Comparison of ENCODE assay signal across 25 cellular contexts in genomic region chr4:2067446-2068197, GRCh38. TPM values are rescaled to one million over a fixed set of nuclear protein-coding genes. Genes with fewer than 3 reads are reported as not detected.
DNase-seq lines count a peak whose midpoint lies in the region; FAIRE-seq and TF ChIP-seq lines count a peak whose summit lies in the region.
"Had no signal": no experiment of that assay in that cellular context is flagged by ENCODE, and none has a peak within 500 bp of the region (broad histone marks: within the 10 kb centered on the region; RNA-seq: fewer than 3 reads in every experiment).

No MANE protein-coding gene starts in this region.

- H3K14ac ChIP-seq in H9 (ENCODE audit: insufficient read depth, low read length), result no peak overlapping the region
- no peak overlapping the region for H3K14ac ChIP-seq in H1 (ENCODE audit: insufficient read length)

- no peak overlapping the region for H3K23ac ChIP-seq in H9 (ENCODE audit: insufficient read length, low read depth, low read length)
- no peak overlapping the region for H3K23ac ChIP-seq in H1 (ENCODE audit: insufficient read length)

- no peak overlapping the region for H2AFZ ChIP-seq in H9 (ENCODE audit: low read length)
- H2AFZ ChIP-seq in H1 (ENCODE audit: low read length), result no peak overlapping the region
- H2AFZ ChIP-seq in osteoblast (ENCODE audit: low read length), result no peak overlapping the region

- H3K9ac ChIP-seq in H9 (ENCODE audit: extremely low read depth, insufficient read length, low read length) (no peak overlapping the region), H1 (replicated peaks in 1 of 4; ENCODE audit: extremely low read depth in 1 of 4, low read depth in 3 of 4, low read length in 3 of 4) (no peak overlapping the region)

- TF ChIP-seq CTCF in H9 (conservative IDR thresholded peaks at IDR 0.05), result no peak
- TF ChIP-seq CTCF in H1 (IDR thresholded peaks at IDR 0.05; ENCODE audit: control extremely low read depth in 1 of 3, insufficient read depth in 1 of 3, low read depth in 1 of 3, low read length in 3 of 3), result no peak
- TF ChIP-seq CTCF in osteoblast (IDR thresholded peaks at IDR 0.05; ENCODE audit: extremely low read depth, low read depth, low read length), result no peak
- no peak for TF ChIP-seq CTCF in testis (IDR thresholded peaks at IDR 0.05)

- no peak overlapping the region for H2BK12ac ChIP-seq in H9 (ENCODE audit: insufficient read length, low read depth, low read length)
- H2BK12ac ChIP-seq in H1 (ENCODE audit: low read depth, low read length), result no peak overlapping the region; the same call in 1 of the 2 replicates

- H2BK20ac ChIP-seq in H9 (ENCODE audit: low read depth, low read length, poor library complexity, severe bottlenecking) (no peak overlapping the region), H1 (ENCODE audit: low read length) (no peak overlapping the region)

- intact Hi-C loops in testis (cut with DNase I; ENCODE audit: low total_unique reads), result no loop called here

- H2AK5ac ChIP-seq in H9 (ENCODE audit: insufficient read length, low read length) (no peak overlapping the region), H1 (ENCODE audit: low read depth, low read length) (no peak overlapping the region)

- no peak overlapping the region for H3K56ac ChIP-seq in H9 (ENCODE audit: insufficient read length, low read depth, low read length)
- no peak overlapping the region for H3K56ac ChIP-seq in H1 (replicated peaks; ENCODE audit: insufficient read length, low read depth, low read length)

- H3K23me2 ChIP-seq in H9 (ENCODE audit: insufficient read length, low read depth, low read length, poor library complexity, severe bottlenecking) (no peaks in the 10 kb centered on the region), H1 (ENCODE audit: low read depth, low read length) (no peaks in the 10 kb centered on the region; the same call in 1 of the 2 replicates)

- H3K4me1 ChIP-seq in H9 (ENCODE audit: insufficient read depth, low read length), result no peaks in the 10 kb centered on the region; the same call in 1 of the 2 replicates
- peaks cover 0 to 22% (median 11%) of the 10 kb centered on the region in 4 experiments; a peak in 6 of 7 replicates for H3K4me1 ChIP-seq in H1 (replicated peaks in 1 of 4; ENCODE audit: control insufficient read depth in 3 of 4, insufficient read depth in 4 of 4, low read length in 3 of 4)
- no peaks in the 10 kb centered on the region for H3K4me1 ChIP-seq in osteoblast (ENCODE audit: insufficient read depth, low read length)
- H3K4me1 ChIP-seq in testis, result peaks cover 40% of the 10 kb centered on the region
- H3K4me1 ChIP-seq: right lobe of liver had no signal

- POLR2A ChIA-PET in H1 (lab: Charles Lee; ENCODE audit: partially characterized antibody), result interaction anchor here (0.9 to 2.0 kb wide), 6 partner anchors 9 to 178 kb away, joined by 3 to 4 read pairs (median 4); no protein-coding TSS in a partner anchor

- H3K4me3 Mint-ChIP-seq in H9, result no peak overlapping the region
- H3K4me3 Mint-ChIP-seq: activated CD4-positive, alpha-beta memory T cell treated with anti-CD3 and anti-CD28 coated beads for 36 hours; CD4-positive, alpha-beta T cell; naive thymus-derived CD4-positive, alpha-beta T cell had no signal

- no peak for TF ChIP-seq POLR2A in H1 (IDR thresholded peaks at IDR 0.05; ENCODE audit: control extremely low read depth in 1 of 2, low read depth in 2 of 2, low read length in 2 of 2)
- TF ChIP-seq POLR2A in GM12891 (IDR thresholded peaks at IDR 0.05; ENCODE audit: low read depth, low read length), result no peak
- no peak for TF ChIP-seq POLR2A in testis (IDR thresholded peaks at IDR 0.05)

- H3K18ac ChIP-seq in H9 (ENCODE audit: insufficient read length, low read depth, low read length) (no peak overlapping the region), H1 (ENCODE audit: extremely low read depth, low read length) (no peak overlapping the region)

- no peak overlapping the region for H3T11ph ChIP-seq in H9 (ENCODE audit: low read length)

- H3K27ac Mint-ChIP-seq in H9, result no peak overlapping the region; a peak in 1 of 7 replicates
- H3K27ac Mint-ChIP-seq: activated CD4-positive, alpha-beta memory T cell treated with anti-CD3 and anti-CD28 coated beads for 36 hours; CD4-positive, alpha-beta T cell had no signal

- H3K4me3 ChIP-seq in H1 (ENCODE audit: extremely low read depth in 1 of 4, insufficient read depth in 2 of 4, low read depth in 3 of 4, low read length in 4 of 4) (no peak overlapping the region), osteoblast (ENCODE audit: insufficient read depth, low read length) (no peak overlapping the region), testis (no peak overlapping the region)
- H3K4me3 ChIP-seq: K562, MG63, ovary, right lobe of liver, thyroid gland had no signal

- H3K79me1 ChIP-seq in H9 (ENCODE audit: insufficient read depth, low read depth, low read length, poor library complexity, severe bottlenecking) (no peaks in the 10 kb centered on the region), H1 (ENCODE audit: low read depth, low read length) (no peaks in the 10 kb centered on the region)

- H3K27ac ChIP-seq in H9 (ENCODE audit: insufficient read length, low read depth, low read length), result no peak overlapping the region
- no peak overlapping the region for H3K27ac ChIP-seq in H1 (ENCODE audit: low read depth, low read length)
- no peak overlapping the region for H3K27ac ChIP-seq in osteoblast (ENCODE audit: low read depth, low read length)
- no peak overlapping the region for H3K27ac ChIP-seq in testis
- H3K27ac ChIP-seq: epithelial cell of prostate, ovary, right lobe of liver, thyroid gland had no signal

- H3K9me3 ChIP-seq in H9 (ENCODE audit: control insufficient read depth, low read depth, low read length) (no peaks in the 10 kb centered on the region), H1 (ENCODE audit: insufficient read depth in 2 of 2, low read depth in 1 of 2, low read length in 1 of 2) (no peaks in the 10 kb centered on the region), osteoblast (ENCODE audit: low read depth, low read length) (no peaks in the 10 kb centered on the region), testis (no peaks in the 10 kb centered on the region)
- H3K9me3 ChIP-seq: MG63, ovary, right lobe of liver, thyroid gland had no signal

- H3K4me2 ChIP-seq in H9 (ENCODE audit: insufficient read depth, insufficient read length, low read length) (no peak overlapping the region), H1 (ENCODE audit: insufficient read depth in 1 of 2, low read depth in 2 of 2, low read length in 2 of 2) (no peak overlapping the region), osteoblast (ENCODE audit: insufficient read depth, low read length) (no peak overlapping the region)

- H3K9me3 Mint-ChIP-seq in H9, result no peaks in the 10 kb centered on the region; a peak in 2 of 5 replicates
- H3K9me3 Mint-ChIP-seq: activated CD4-positive, alpha-beta memory T cell treated with anti-CD3 and anti-CD28 coated beads for 36 hours; CD4-positive, alpha-beta T cell had no signal

- H4K91ac ChIP-seq in H9 (ENCODE audit: insufficient read length, low read depth, low read length) (no peak overlapping the region), H1 (replicated peaks; ENCODE audit: insufficient read length, low read length) (no peak overlapping the region)

- WGBS in H9 (ENCODE audit: extremely low coverage, insufficient read length, low lambda C conversion rate), result no CpG with 5 or more reads among the region's 26 CpGs
- WGBS in H1 (ENCODE audit: extremely low coverage in 1 of 2, insufficient coverage in 1 of 2, insufficient read length in 1 of 2, insufficient replicate concordance in 2 of 2, low coverage in 1 of 2, low lambda C conversion rate in 2 of 2, missing lambda C conversion rate in 1 of 2), 2 experiments, result 88% methylated on average over 22 of the region's 26 CpGs; no CpG with 5 or more reads in 1 of the 2 experiments
- 52 to 57% methylated on average over 10 to 26 of the region's 26 CpGs for WGBS in testis, 2 donors

- TF ChIP-seq EP300 in H1 (IDR thresholded peaks at IDR 0.05; ENCODE audit: borderline replicate concordance in 1 of 2, low read depth in 2 of 2, low read length in 2 of 2), result no peak

- FAIRE-seq in H1 (lab: Jason Lieb, UNC) (no peak), GM12891 (lab: Jason Lieb, UNC) (no peak)
- FAIRE-seq: K562 had no signal

- DNase-seq in D341Med (ENCODE audit: low spot score) (peak; percentile 44), H9 (no peak), H1 (ENCODE audit: low read depth in 1 of 2, low spot score in 2 of 2) (no peak), osteoblast (ENCODE audit: insufficient read length, low spot score, missing footprints) (peak; percentile 89), NCI-H748 (lab: John Stamatoyannopoulos, UW; ENCODE audit: unreplicated experiment) (no peak), GM12891 (ENCODE audit: insufficient read length, low spot score) (no peak), testis (no peak)
- DNase-seq: activated CD4-positive, alpha-beta memory T cell treated with anti-CD3 and anti-CD28 coated beads for 36 hours; amniotic stem cell; CD4-positive, alpha-beta T cell; EL; left cardiac atrium; MG63; naive thymus-derived CD4-positive, alpha-beta T cell; NCI-H2029 treated with DMSO at 0.1 percent for 48 hours; NCI-H345; NCI-H774; stimulated activated naive CD8-positive, alpha-beta T cell treated with anti-CD3 and anti-CD28 coated beads, Interleukin-15, Interleukin-2, amounts not matched to agents 100 U/mL and 50 U/mL, for 24 hours; T-helper 9 cell; thyroid gland had no signal

- peaks cover 12 to 30% of the 10 kb centered on the region in 2 experiments for H3K4me1 Mint-ChIP-seq in H9

- no peaks in the 10 kb centered on the region; the same call in none of the 2 replicates for H3K27me3 Mint-ChIP-seq in H9 (ENCODE audit: low read depth)
- H3K27me3 Mint-ChIP-seq: activated CD4-positive, alpha-beta memory T cell treated with anti-CD3 and anti-CD28 coated beads for 36 hours; CD4-positive, alpha-beta T cell; naive thymus-derived CD4-positive, alpha-beta T cell had no signal

- no peak overlapping the region for H4K8ac ChIP-seq in H9 (replicated peaks; ENCODE audit: insufficient read length, low read depth, low read length)
- H4K8ac ChIP-seq in H1 (ENCODE audit: extremely low read depth, insufficient read depth, low read length), result no peak overlapping the region

- peaks cover 0 to 4% (median 0%) of the 10 kb centered on the region in 3 experiments; a peak in 1 of 7 replicates for H3K36me3 Mint-ChIP-seq in H9 (ENCODE audit: insufficient read depth in 1 of 3, low read depth in 3 of 3)
- H3K36me3 Mint-ChIP-seq: activated CD4-positive, alpha-beta memory T cell treated with anti-CD3 and anti-CD28 coated beads for 36 hours; naive thymus-derived CD4-positive, alpha-beta T cell had no signal

- H2BK15ac ChIP-seq in H9 (ENCODE audit: low read depth, low read length) (no peak overlapping the region), H1 (ENCODE audit: low read length) (no peak overlapping the region)

- H3K79me2 ChIP-seq in H9 (ENCODE audit: insufficient read depth, low read length), result no peaks in the 10 kb centered on the region
- 0 out of 4 replicates have a peak, but pooled peaks cover 0 to 3% of the 10 kb centered on the region in 2 experiments for H3K79me2 ChIP-seq in H1 (ENCODE audit: control insufficient read depth in 1 of 2, insufficient read depth in 2 of 2, low read length in 2 of 2)
- H3K79me2 ChIP-seq in osteoblast (ENCODE audit: insufficient read depth, low read length), result no peaks in the 10 kb centered on the region

- H3K36me3 ChIP-seq in H1 (ENCODE audit: control insufficient read depth in 2 of 4, insufficient read depth in 4 of 4, low read length in 3 of 4), result peaks cover 0 to 4% (median 0%) of the 10 kb centered on the region in 4 experiments; a peak in 1 of 8 replicates
- H3K36me3 ChIP-seq in osteoblast (ENCODE audit: insufficient read depth, low read length), result no peaks in the 10 kb centered on the region
- H3K36me3 ChIP-seq in testis (ENCODE audit: low read depth, missing control alignments), result no peaks in the 10 kb centered on the region
- H3K36me3 ChIP-seq: MG63, ovary, right lobe of liver, thyroid gland had no signal

- CTCF ChIA-PET in H1 (lab: Charles Lee; ENCODE audit: partially characterized antibody), result interaction anchor here (0.6 to 0.9 kb wide), 3 partner anchors 17 to 257 kb away, joined by 3 read pairs; no protein-coding TSS in a partner anchor

- H4K20me1 ChIP-seq in H9 (ENCODE audit: control insufficient read depth, insufficient read depth, insufficient read length) (peaks cover 2% of the 10 kb centered on the region), H1 (replicated peaks in 1 of 2; ENCODE audit: control insufficient read depth in 1 of 2, insufficient read depth in 2 of 2, low read length in 2 of 2) (peaks cover 0 to 19% of the 10 kb centered on the region in 2 experiments), osteoblast (ENCODE audit: insufficient read depth, low read length) (no peaks in the 10 kb centered on the region)

- TF ChIP-seq RAD21 in H1 (IDR thresholded peaks at IDR 0.05 in 1 of 2, conservative IDR thresholded peaks at IDR 0.05 in 1 of 2; ENCODE audit: low read depth in 2 of 2, low read length in 2 of 2), result no peak

- H2BK5ac ChIP-seq in H9 (ENCODE audit: insufficient read length, low read length), result no peak overlapping the region
- no peak overlapping the region for H2BK5ac ChIP-seq in H1 (ENCODE audit: low read depth, low read length)

- H4K5ac ChIP-seq in H9 (ENCODE audit: insufficient read length, low read depth, low read length), result peak overlapping the region; percentile 4
- no peak overlapping the region for H4K5ac ChIP-seq in H1 (ENCODE audit: insufficient read length, low read depth, low read length)

- no peaks in the 10 kb centered on the region for H3K27me3 ChIP-seq in H9 (ENCODE audit: insufficient read depth, low read length)
- no peaks in the 10 kb centered on the region for H3K27me3 ChIP-seq in H1 (replicated peaks in 1 of 4; ENCODE audit: control insufficient read depth in 3 of 4, extremely low read depth in 1 of 4, insufficient read depth in 3 of 4, low read length in 3 of 4)
- H3K27me3 ChIP-seq in osteoblast (ENCODE audit: insufficient read depth, low read length), result no peaks in the 10 kb centered on the region
- H3K27me3 ChIP-seq in testis, result no peaks in the 10 kb centered on the region
- H3K27me3 ChIP-seq: MG63, ovary, right lobe of liver, thyroid gland had no signal

- no peak overlapping the region for H2BK120ac ChIP-seq in H9 (ENCODE audit: low read depth, low read length, poor library complexity, severe bottlenecking)
- H2BK120ac ChIP-seq in H1 (replicated peaks; ENCODE audit: low read depth, low read length), result no peak overlapping the region

- H3K4ac ChIP-seq in H9 (ENCODE audit: low read depth, low read length) (no peak overlapping the region), H1 (replicated peaks; ENCODE audit: insufficient read length, low read depth, low read length) (peak overlapping the region; percentile 55)

RNA-seq across cellular contexts. Expression of gene NAT8L, which starts 8.5 kb away (rescaled TPM):
- total RNA-seq in H9 (2021) (13.9 and 14.7 TPM in 2 replicates), osteoblast (under 0.01 TPM in 2 replicates), testis (10 to 100 TPM; 56.6 to 82.9 TPM)
- 10.8 and 11.5 TPM in 2 replicates for total RNA-seq in H1 (2021; fragmentation: NEBNext Ultra II Directional; extraction: Animal tissue kit (Norgen Biotek cat#: 25700))
- polyA plus RNA-seq in H1 (2011; rRNA removed) (10.8 and 13.3 TPM in 2 replicates), testis (ENCODE audit: insufficient read depth, low read depth, low replicate concordance) (36.6 TPM)
- polyA plus RNA-seq in H1 (2011; cell fraction: cytosol; rRNA removed), result 10.6 TPM
- 22.6 TPM for polyA plus RNA-seq in H1 (2011; cell fraction: nucleus; rRNA removed)
- polyA plus RNA-seq in H1 (2012, experiment 1 of 2), result 10.1 to 16.0 TPM (median 14.1 TPM) in 4 replicates
- polyA plus RNA-seq in H1 (2012, experiment 2 of 2), result 9.8 TPM
- 4.8 TPM for polyA plus RNA-seq in H1 (2013, experiment 1 of 2)
- polyA plus RNA-seq in H1 (2013, experiment 2 of 2), result 5.0 TPM
- polyA minus RNA-seq in H1 (2011; rRNA and poly(A)+ RNA removed), result 28.5 and 40.4 TPM in 2 replicates
- 7.3 TPM for polyA minus RNA-seq in H1 (2011; cell fraction: cytosol; rRNA and poly(A)+ RNA removed)
- polyA minus RNA-seq in H1 (2011; cell fraction: nucleus; rRNA and poly(A)+ RNA removed), result 7.3 TPM
- polyA plus RNA-seq in GM12891 (2012; ENCODE audit: low read depth, missing spikeins), result 0.09 TPM
- total RNA-seq: bronchial epithelial cell; CD4-positive, alpha-beta T cell had no signal
- polyA plus RNA-seq: naive thymus-derived CD4-positive, alpha-beta T cell had no signal

RNA-seq across cellular contexts. Expression of gene NELFA, which starts 58.8 kb away (rescaled TPM):
- total RNA-seq in H9 (2021) (54.0 and 55.0 TPM in 2 replicates), osteoblast (19.2 and 19.9 TPM in 2 replicates), testis (10 to 100 TPM; 72.5 to 77.9 TPM)
- total RNA-seq in H1 (2021; fragmentation: NEBNext Ultra II Directional; extraction: Animal tissue kit (Norgen Biotek cat#: 25700)), result 57.5 and 61.4 TPM in 2 replicates
- polyA plus RNA-seq in H1 (2011; rRNA removed) (41.8 and 61.5 TPM in 2 replicates), testis (ENCODE audit: insufficient read depth, low read depth, low replicate concordance) (61.0 TPM)
- polyA plus RNA-seq in H1 (2011; cell fraction: cytosol; rRNA removed), result 32.4 TPM
- 61.6 TPM for polyA plus RNA-seq in H1 (2011; cell fraction: nucleus; rRNA removed)
- polyA plus RNA-seq in H1 (2012, experiment 1 of 2), result 37.7 to 59.0 TPM (median 56.1 TPM) in 4 replicates
- 51.4 TPM for polyA plus RNA-seq in H1 (2012, experiment 2 of 2)
- polyA plus RNA-seq in H1 (2013, experiment 1 of 2), result 41.7 TPM
- 37.8 TPM for polyA plus RNA-seq in H1 (2013, experiment 2 of 2)
- 11.5 and 14.7 TPM in 2 replicates for polyA minus RNA-seq in H1 (2011; rRNA and poly(A)+ RNA removed)
- polyA minus RNA-seq in H1 (2011; cell fraction: cytosol; rRNA and poly(A)+ RNA removed), result 34.5 TPM
- 50.5 TPM for polyA minus RNA-seq in H1 (2011; cell fraction: nucleus; rRNA and poly(A)+ RNA removed)
- polyA plus RNA-seq in GM12891 (2012; ENCODE audit: low read depth, missing spikeins), result 18.5 TPM

Comparison
In these comparisons a context has a peak if more than half of its experiments do, and no peak if none do; other contexts are left out.
1. DNase-seq: peak in D341Med (single experiment) and osteoblast (single experiment); none in H9 (single experiment), H1 (0 of 2), NCI-H748 (single experiment), GM12891 (single experiment) and testis (single experiment).
2. RNA of gene NAT8L, which starts 8.5 kb away (total RNA-seq): 56.6 to 82.9 TPM in testis, 13.9 to 14.7 TPM in H9 and 10.8 to 11.5 TPM in H1; under 0.01 TPM in osteoblast; every median in the first group is over 10 times any median in the second.